8 cellular contexts compared by ENCODE assay signal in genomic region chr18:32093106-32093511, GRCh38. TPM values are rescaled to one million over a fixed set of nuclear protein-coding genes. Genes with fewer than 3 reads are reported as not detected.
DNase-seq lines count a peak whose midpoint lies in the region; ATAC-seq, FAIRE-seq and TF ChIP-seq lines count a peak whose summit lies in the region.

No MANE protein-coding gene starts in this region.

- H3K36me3 Mint-ChIP-seq in astrocyte (ENCODE audit: low read depth, unreplicated experiment), result no peaks in the 10 kb centered on the region
- peaks cover 10% of the 10 kb centered on the region for H3K36me3 Mint-ChIP-seq in progenitor cell of endocrine pancreas (ENCODE audit: insufficient read depth)

- H3K4me3 Mint-ChIP-seq in astrocyte (ENCODE audit: unreplicated experiment) (peak overlapping the region; percentile 95), progenitor cell of endocrine pancreas (ENCODE audit: low read depth) (peak overlapping the region; percentile 88)

- peak overlapping the region; percentile 88 for H3K27ac Mint-ChIP-seq in astrocyte (ENCODE audit: unreplicated experiment)
- peak overlapping the region; percentile 96 for H3K27ac Mint-ChIP-seq in progenitor cell of endocrine pancreas

- no peaks in the 10 kb centered on the region for H3K9me3 Mint-ChIP-seq in astrocyte (ENCODE audit: unreplicated experiment)
- no peaks in the 10 kb centered on the region for H3K9me3 Mint-ChIP-seq in progenitor cell of endocrine pancreas (ENCODE audit: low read depth)

- no peaks in the 10 kb centered on the region for H3K27me3 Mint-ChIP-seq in astrocyte (ENCODE audit: low read depth, unreplicated experiment)
- no peaks in the 10 kb centered on the region for H3K27me3 Mint-ChIP-seq in progenitor cell of endocrine pancreas

- peaks cover 24% of the 10 kb centered on the region for H4K20me1 ChIP-seq in astrocyte (ENCODE audit: insufficient read depth, low read length)

- no peak for FAIRE-seq in astrocyte (lab: Jason Lieb, UNC)

- peak overlapping the region; percentile 89 for H3K4me2 ChIP-seq in astrocyte (ENCODE audit: low read length)

- peak overlapping the region; percentile 97 for H2AFZ ChIP-seq in astrocyte (ENCODE audit: low read depth, low read length)

- H3K4me3 ChIP-seq in astrocyte (ENCODE audit: insufficient read depth, low read depth, low read length) (peak overlapping the region; percentile 75), right cardiac atrium (ENCODE audit: low read length) (peak overlapping the region; percentile 94)

- no peaks in the 10 kb centered on the region for H3K36me3 ChIP-seq in ES-I3 (ENCODE audit: insufficient read depth, low read length)
- H3K36me3 ChIP-seq in astrocyte (ENCODE audit: insufficient read depth, low read length), result no peaks in the 10 kb centered on the region

- H3K4me1 ChIP-seq in ES-I3 (ENCODE audit: insufficient read depth, low read length), result peaks cover 10% of the 10 kb centered on the region; the same call in 1 of the 2 replicates
- H3K4me1 ChIP-seq in astrocyte (ENCODE audit: insufficient read depth, low read length), result no peaks in the 10 kb centered on the region
- H3K4me1 ChIP-seq in right cardiac atrium (ENCODE audit: control insufficient read depth, insufficient read depth, low read length), result no peaks in the 10 kb centered on the region

- intact Hi-C loops in right cardiac atrium (cut with DNase I), result loop anchor here in 2 of 4 donors (2.0 to 10.0 kb wide), 2 partner anchors 148 to 150 kb away; partner anchors contain the start of gene TRAPPC8 (in 2 of the 2)

- no peak for TF ChIP-seq CTCF in astrocyte (IDR thresholded peaks at IDR 0.05; ENCODE audit: insufficient read depth, low read depth, low read length)
- TF ChIP-seq CTCF in progenitor cell of endocrine pancreas (IDR thresholded peaks at IDR 0.05; ENCODE audit: unreplicated experiment), result no peak

- H3K4me1 Mint-ChIP-seq in astrocyte (ENCODE audit: low read depth, unreplicated experiment) (peaks cover 10% of the 10 kb centered on the region), progenitor cell of endocrine pancreas (ENCODE audit: low read depth) (peaks cover 23% of the 10 kb centered on the region)

- no peaks in the 10 kb centered on the region for H3K9me3 ChIP-seq in ES-I3 (ENCODE audit: control insufficient read depth, insufficient read depth, low read length)
- no peaks in the 10 kb centered on the region for H3K9me3 ChIP-seq in astrocyte (ENCODE audit: insufficient read depth, low read depth, low read length)
- no peaks in the 10 kb centered on the region for H3K9me3 ChIP-seq in right cardiac atrium (ENCODE audit: control insufficient read depth, low read length)

- H3K9ac ChIP-seq in ES-I3 (ENCODE audit: low read depth, low read length) (peak overlapping the region; percentile 96), astrocyte (ENCODE audit: low read length) (peak overlapping the region; percentile 97)

- H3K27me3 ChIP-seq in astrocyte (ENCODE audit: insufficient read depth, low read length) (no peaks in the 10 kb centered on the region), right cardiac atrium (ENCODE audit: control insufficient read depth, insufficient read depth) (no peaks in the 10 kb centered on the region)

- WGBS in right cardiac atrium, result under 1% methylated on average over 32 of the region's 32 CpGs

- H3K27ac ChIP-seq in astrocyte (ENCODE audit: low read depth, low read length) (peak overlapping the region; percentile 91), right cardiac atrium (ENCODE audit: low read length) (peak overlapping the region; percentile 99)

- peaks cover 56% of the 10 kb centered on the region for H3K79me2 ChIP-seq in astrocyte (ENCODE audit: insufficient read depth, low read length)

- DNase-seq in HuH-7 (ENCODE audit: low spot score) (peak; percentile 10), astrocyte (ENCODE audit: low read depth) (peak; percentile 50), right cardiac atrium (peak; percentile 47 to 74 (median 70)), progenitor cell of endocrine pancreas (ENCODE audit: low spot score, unreplicated experiment) (peak; percentile 39), NCI-H1048 (lab: John Stamatoyannopoulos, UW) (no peak)

- peak; percentile 35 for ATAC-seq in GM21528 (IDR thresholded peaks at IDR 0.05; ENCODE audit: low FRiP score, unreplicated experiment)
- peak; percentile 56 for ATAC-seq in SK-N-SH treated with all-trans-retinoic acid at 6 μM for 48 hours
- ATAC-seq in right cardiac atrium, result peak; percentile 0 to 4

TF ChIP-seq in SK-N-SH treated with all-trans-retinoic acid at 6 μM for 48 hours, 23 proteins besides CTCF, POLR2A, EP300 and RAD21:
- TF ChIP-seq CSDC2 (CRISPR knock-in tag; IDR thresholded peaks at IDR 0.05), result no peak
- no peak for TF ChIP-seq OSR1 (CRISPR knock-in tag; IDR thresholded peaks at IDR 0.05)
- TF ChIP-seq, protein P1, sequence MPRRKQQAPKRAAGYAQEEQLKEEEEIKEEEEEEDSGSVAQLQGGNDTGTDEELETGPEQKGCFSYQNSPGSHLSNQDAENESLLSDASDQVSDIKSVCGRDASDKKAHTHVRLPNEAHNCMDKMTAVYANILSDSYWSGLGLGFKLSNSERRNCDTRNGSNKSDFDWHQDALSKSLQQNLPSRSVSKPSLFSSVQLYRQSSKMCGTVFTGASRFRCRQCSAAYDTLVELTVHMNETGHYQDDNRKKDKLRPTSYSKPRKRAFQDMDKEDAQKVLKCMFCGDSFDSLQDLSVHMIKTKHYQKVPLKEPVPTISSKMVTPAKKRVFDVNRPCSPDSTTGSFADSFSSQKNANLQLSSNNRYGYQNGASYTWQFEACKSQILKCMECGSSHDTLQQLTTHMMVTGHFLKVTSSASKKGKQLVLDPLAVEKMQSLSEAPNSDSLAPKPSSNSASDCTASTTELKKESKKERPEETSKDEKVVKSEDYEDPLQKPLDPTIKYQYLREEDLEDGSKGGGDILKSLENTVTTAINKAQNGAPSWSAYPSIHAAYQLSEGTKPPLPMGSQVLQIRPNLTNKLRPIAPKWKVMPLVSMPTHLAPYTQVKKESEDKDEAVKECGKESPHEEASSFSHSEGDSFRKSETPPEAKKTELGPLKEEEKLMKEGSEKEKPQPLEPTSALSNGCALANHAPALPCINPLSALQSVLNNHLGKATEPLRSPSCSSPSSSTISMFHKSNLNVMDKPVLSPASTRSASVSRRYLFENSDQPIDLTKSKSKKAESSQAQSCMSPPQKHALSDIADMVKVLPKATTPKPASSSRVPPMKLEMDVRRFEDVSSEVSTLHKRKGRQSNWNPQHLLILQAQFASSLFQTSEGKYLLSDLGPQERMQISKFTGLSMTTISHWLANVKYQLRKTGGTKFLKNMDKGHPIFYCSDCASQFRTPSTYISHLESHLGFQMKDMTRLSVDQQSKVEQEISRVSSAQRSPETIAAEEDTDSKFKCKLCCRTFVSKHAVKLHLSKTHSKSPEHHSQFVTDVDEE (CRISPR knock-in tag; IDR thresholded peaks at IDR 0.05), result no peak
- no peak for TF ChIP-seq TCF4 (CRISPR knock-in tag; IDR thresholded peaks at IDR 0.05; ENCODE audit: borderline replicate concordance)
- TF ChIP-seq ISL1 (CRISPR knock-in tag; IDR thresholded peaks at IDR 0.05), result no peak
- no peak for TF ChIP-seq ZNF8 (CRISPR knock-in tag; IDR thresholded peaks at IDR 0.05)
- no peak for TF ChIP-seq RARB (CRISPR knock-in tag; IDR thresholded peaks at IDR 0.05)
- no peak for TF ChIP-seq GLIS3 (CRISPR knock-in tag; IDR thresholded peaks at IDR 0.05)
- no peak for TF ChIP-seq CSRNP3 (CRISPR knock-in tag; IDR thresholded peaks at IDR 0.05)
- no peak for TF ChIP-seq SNAI2 (CRISPR knock-in tag; IDR thresholded peaks at IDR 0.05)
- no peak for TF ChIP-seq ESRRG (CRISPR knock-in tag; IDR thresholded peaks at IDR 0.05)
- TF ChIP-seq ZNF70 (CRISPR knock-in tag; IDR thresholded peaks at IDR 0.05), result no peak

RNA-seq across cellular contexts. Expression of gene RNF138, which starts 1.4 kb away (rescaled TPM):
- total RNA-seq in astrocyte (15.4 and 16.3 TPM in 2 replicates), right cardiac atrium (10 to 100 TPM; 12.7 to 15.7 (median 13.3) TPM), progenitor cell of endocrine pancreas (46.5 and 48.2 TPM in 2 replicates)
- polyA plus RNA-seq in right cardiac atrium, result 6.4 TPM

Comparison
In these comparisons a context has a peak if more than half of its experiments do, and no peak if none do; other contexts are left out.
1. ATAC-seq: peak in every context shown above with its lines; median percentile 56 in SK-N-SH treated with all-trans-retinoic acid at 6 μM for 48 hours; 35 in GM21528; 2 in right cardiac atrium.